9 cellular contexts compared by ENCODE assay signal in genomic region chr1:221726331-221726692, GRCh38. TPM values are rescaled to one million over a fixed set of nuclear protein-coding genes. Genes with fewer than 3 reads are reported as not detected.
A peak's percentile ranks its signal among the peaks of the same experiment; 100 is the strongest.
DNase-seq lines count a peak whose midpoint lies in the region; ATAC-seq, FAIRE-seq and TF ChIP-seq lines count a peak whose summit lies in the region.
"Had no signal": no experiment of that assay in that cellular context is flagged by ENCODE, and none has a peak within 500 bp of the region (broad histone marks: within the 10 kb centered on the region; RNA-seq: fewer than 3 reads in every experiment).

No MANE protein-coding gene starts in this region.

- TF ChIP-seq CTCF in stomach (IDR thresholded peaks at IDR 0.05) = no peak

- H3K27me3 Mint-ChIP-seq in activated T-cell treated with anti-CD3 and anti-CD28 coated beads, Interleukin-2, amount 50 U/mL, for 72 hours (ENCODE audit: low read depth) = no peaks in the 10 kb centered on the region
- no peaks in the 10 kb centered on the region for H3K27me3 Mint-ChIP-seq in activated naive CD8-positive, alpha-beta T cell treated with anti-CD3 and anti-CD28 coated beads for 36 hours

- H3K9me3 ChIP-seq in stomach = peaks cover 0 to 8% (median 0%) of the 10 kb centered on the region in 4 donors

- peak overlapping the region; percentile 98 for H3K27ac Mint-ChIP-seq in activated T-cell treated with anti-CD3 and anti-CD28 coated beads, Interleukin-2, amount 50 U/mL, for 72 hours
- H3K27ac Mint-ChIP-seq in activated naive CD8-positive, alpha-beta T cell treated with anti-CD3 and anti-CD28 coated beads for 36 hours = peak overlapping the region; percentile 92

- no peak for TF ChIP-seq POLR2A in stomach (IDR thresholded peaks at IDR 0.05)
- TF ChIP-seq POLR2A in H54 (IDR thresholded peaks at IDR 0.05; ENCODE audit: low read depth, low read length) = no peak

- H3K4me1 ChIP-seq in stomach = peaks cover 5 to 47% (median 21%) of the 10 kb centered on the region in 4 donors
- H3K4me1 ChIP-seq: BLaER1 had no signal

- no peaks in the 10 kb centered on the region for H3K36me3 ChIP-seq in stomach

- 75 to 82% (median 81%) methylated on average over 1 of the region's 1 CpG for WGBS in stomach, 5 donors

- peaks cover 4% of the 10 kb centered on the region in 2 donors for H3K9me3 Mint-ChIP-seq in activated T-cell treated with anti-CD3 and anti-CD28 coated beads, Interleukin-2, amount 50 U/mL, for 72 hours
- peaks cover 30% of the 10 kb centered on the region for H3K9me3 Mint-ChIP-seq in activated naive CD8-positive, alpha-beta T cell treated with anti-CD3 and anti-CD28 coated beads for 36 hours

- peaks cover 82% of the 10 kb centered on the region for H3K4me1 Mint-ChIP-seq in activated T-cell treated with anti-CD3 and anti-CD28 coated beads, Interleukin-2, amount 50 U/mL, for 72 hours (ENCODE audit: low read depth)
- H3K4me1 Mint-ChIP-seq in activated naive CD8-positive, alpha-beta T cell treated with anti-CD3 and anti-CD28 coated beads for 36 hours = peaks cover 58% of the 10 kb centered on the region

- intact Hi-C loops in stomach (cut with DNase I; ENCODE audit: low total_unique reads) = no loop called here

- peak; percentile 84 to 86 for ATAC-seq in activated T-cell treated with anti-CD3 and anti-CD28 coated beads, Interleukin-2, amount 50 U/mL, for 72 hours (replicated peaks in 1 of 2)
- ATAC-seq in HG02970 (IDR thresholded peaks at IDR 0.05; ENCODE audit: low FRiP score, unreplicated experiment) = peak; percentile 53

- H3K4me3 ChIP-seq in stomach = no peak overlapping the region
- H3K4me3 ChIP-seq: BLaER1 had no signal

- no peak for TF ChIP-seq EP300 in stomach (IDR thresholded peaks at IDR 0.05)

- H3K36me3 Mint-ChIP-seq in activated T-cell treated with anti-CD3 and anti-CD28 coated beads, Interleukin-2, amount 50 U/mL, for 72 hours (ENCODE audit: insufficient read depth in 2 of 2) = peaks cover 18 to 41% of the 10 kb centered on the region in 2 donors
- H3K36me3 Mint-ChIP-seq in activated naive CD8-positive, alpha-beta T cell treated with anti-CD3 and anti-CD28 coated beads for 36 hours = peaks cover 79% of the 10 kb centered on the region

- H3K27ac ChIP-seq in stomach = peak overlapping the region in 3 of 5 donors; percentile 35 to 58 (median 43)
- H3K27ac ChIP-seq: BLaER1 had no signal

- DNase-seq in activated T-cell treated with anti-CD3 and anti-CD28 coated beads, Interleukin-2, amount 50 U/mL, for 72 hours = no peak
- DNase-seq in activated T-cell treated with anti-CD3 and anti-CD28 coated beads, Interleukin-2, amount 50 U/mL, for 1 hour = no peak
- no peak for DNase-seq in activated naive CD8-positive, alpha-beta T cell treated with anti-CD3 and anti-CD28 coated beads for 36 hours
- DNase-seq in stomach (no peak), H4 (ENCODE audit: low spot score) (no peak), hepatic stellate cell (ENCODE audit: low spot score) (no peak), H54 (ENCODE audit: insufficient read length, low spot score) (no peak)

- no peak for FAIRE-seq in H54 (lab: Jason Lieb, UNC)

- H3K27me3 ChIP-seq in stomach = no peaks in the 10 kb centered on the region
- H3K27me3 ChIP-seq: BLaER1 had no signal

- H3K4me3 Mint-ChIP-seq in activated T-cell treated with anti-CD3 and anti-CD28 coated beads, Interleukin-2, amount 50 U/mL, for 72 hours = peak overlapping the region; percentile 74 to 95
- H3K4me3 Mint-ChIP-seq in activated naive CD8-positive, alpha-beta T cell treated with anti-CD3 and anti-CD28 coated beads for 36 hours = peak overlapping the region; percentile 53

RNA-seq across cellular contexts. Expression of gene DUSP10, which starts 15.6 kb away (rescaled TPM):
- total RNA-seq in activated T-cell treated with anti-CD3 and anti-CD28 coated beads, Interleukin-2, amount 50 U/mL, for 72 hours = 10 to 100 TPM; 14.3 TPM
- total RNA-seq in activated naive CD8-positive, alpha-beta T cell treated with anti-CD3 and anti-CD28 coated beads for 36 hours = 10 to 100 TPM; 32.7 to 33.0 TPM
- total RNA-seq in stomach = 10 to 100 TPM in 2 of 5 donors, 1 to 10 TPM in 3; 1.0 to 50.0 (median 8.3) TPM
- polyA plus RNA-seq in stomach = 1 to 10 TPM; 2.4 to 3.1 (median 2.9) TPM
- total RNA-seq in H4 (2014; rRNA removed; shearing (Covaris generic)) = 17.1 and 19.6 TPM in 2 replicates
